Comparison of ENCODE assay signal across 8 cellular contexts in the genomic region with DNA sequence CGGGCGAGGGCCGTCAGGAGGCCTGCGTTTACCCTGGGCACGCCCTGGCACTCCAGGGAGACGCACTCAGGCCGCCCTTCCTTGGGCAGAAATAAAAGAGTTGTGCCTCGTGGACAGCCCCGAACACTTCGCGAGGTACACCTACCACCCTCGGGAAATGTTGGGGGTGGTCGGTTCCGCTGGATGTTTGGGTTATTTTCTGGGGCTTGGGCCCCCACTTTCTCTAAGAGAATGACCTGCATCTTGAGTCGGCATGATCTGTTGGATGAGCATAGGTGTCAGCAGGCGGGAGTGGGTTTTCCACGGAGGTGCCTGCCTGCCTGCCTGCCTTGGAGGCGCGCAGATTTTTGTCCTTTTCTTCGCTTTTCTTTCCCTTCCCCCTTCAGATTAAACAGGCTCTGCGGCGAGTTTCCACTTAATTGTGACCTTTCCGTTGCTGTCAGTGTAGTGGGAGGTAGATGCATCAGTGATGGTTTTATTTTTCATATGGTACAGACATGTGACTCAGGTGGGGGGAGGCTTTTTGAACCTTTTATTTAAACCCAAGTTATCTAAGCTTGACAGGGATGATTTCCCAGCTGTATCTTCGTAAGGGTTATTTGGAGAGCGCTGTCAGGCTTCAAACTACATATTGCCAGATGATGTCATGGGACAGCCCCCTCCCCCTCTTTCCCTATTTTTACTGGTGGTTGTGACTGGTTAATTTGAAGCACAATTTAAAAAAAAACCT. TPM values are rescaled to one million over a fixed set of nuclear protein-coding genes. Genes with fewer than 3 reads are reported as not detected.
DNase-seq lines count a peak whose midpoint lies in the region; ATAC-seq and TF ChIP-seq lines count a peak whose summit lies in the region.

No MANE protein-coding gene starts in this region.

- H3K27ac ChIP-seq in fibroblast of lung (ENCODE audit: insufficient read depth, low read length) (peak overlapping the region; percentile 87), neural progenitor cell (no peak overlapping the region)

- DNase-seq in GM06990 (ENCODE audit: extremely low read depth, insufficient read length) (no peak), LNCaP clone FGC (ENCODE audit: low read depth) (no peak), fibroblast of lung (ENCODE audit: low read depth in 2 of 2) (peak; percentile 68 to 71), neural progenitor cell (ENCODE audit: low spot score) (peak; percentile 17), NCI-H1930 (lab: John Stamatoyannopoulos, UW) (no peak)
- peak; percentile 50 for DNase-seq in activated CD8-positive, alpha-beta memory T cell treated with anti-CD3 and anti-CD28 coated beads, Interleukin-2, amount 10 ng/mL, durations not matched to agents 7 days and 5 days

- TF ChIP-seq CTCF in GM06990 (IDR thresholded peaks at IDR 0.05; ENCODE audit: insufficient read depth, low read length, poor library complexity, severe bottlenecking) (no peak), LNCaP clone FGC (IDR thresholded peaks at IDR 0.05; ENCODE audit: control insufficient read depth, extremely low read depth, insufficient read depth) (no peak), fibroblast of lung (conservative IDR thresholded peaks at IDR 0.05 in 1 of 2, IDR thresholded peaks at IDR 0.05 in 1 of 2; ENCODE audit: low read depth in 1 of 2, low read length in 2 of 2) (no peak), neural progenitor cell (IDR thresholded peaks at IDR 0.05) (no peak)

- H3K9ac ChIP-seq in fibroblast of lung (ENCODE audit: insufficient read depth, low read length) (peak overlapping the region; percentile 99), neural progenitor cell (peak overlapping the region; percentile 67)

- H3K9me3 ChIP-seq in fibroblast of lung (ENCODE audit: control insufficient read depth, insufficient read depth, low read depth, low read length) = no peaks in the 10 kb centered on the region
- H3K9me3 ChIP-seq in neural progenitor cell (ENCODE audit: low read depth) = no peaks in the 10 kb centered on the region

- no peak for ATAC-seq in activated CD8-positive, alpha-beta memory T cell treated with anti-CD3 and anti-CD28 coated beads, Interleukin-2, amount 10 ng/mL, durations not matched to agents 7 days and 5 days
- ATAC-seq in GM21367 (IDR thresholded peaks at IDR 0.05; ENCODE audit: unreplicated experiment) = no peak
- ATAC-seq in GM18520 (IDR thresholded peaks at IDR 0.05; ENCODE audit: unreplicated experiment) = no peak

- H3K27me3 ChIP-seq in GM06990 (replicated peaks; ENCODE audit: control insufficient read depth, insufficient read depth, low read length) = no peaks in the 10 kb centered on the region; the same call in 1 of the 2 replicates
- H3K27me3 ChIP-seq in fibroblast of lung (ENCODE audit: control insufficient read depth, insufficient read depth, low read length) = no peaks in the 10 kb centered on the region
- no peaks in the 10 kb centered on the region for H3K27me3 ChIP-seq in neural progenitor cell

- H3K4me1 Mint-ChIP-seq in activated CD8-positive, alpha-beta memory T cell treated with anti-CD3 and anti-CD28 coated beads, Interleukin-2, amount 10 ng/mL, durations not matched to agents 7 days and 5 days = peaks cover 19% of the 10 kb centered on the region
- peaks cover 37% of the 10 kb centered on the region for H3K4me1 Mint-ChIP-seq in neural progenitor cell

- peaks cover 47% of the 10 kb centered on the region for H3F3A ChIP-seq in neural progenitor cell (ENCODE audit: low read depth)

- CTCF ChIA-PET in activated CD8-positive, alpha-beta memory T cell treated with anti-CD3 and anti-CD28 coated beads, Interleukin-2, amount 10 ng/mL, durations not matched to agents 7 days and 5 days (lab: Charles Lee) = interaction anchor here (1.9 kb wide), 1 partner anchor 113 kb away, joined by 5 read pairs; no protein-coding TSS in a partner anchor

- H3K9me3 Mint-ChIP-seq in activated CD8-positive, alpha-beta memory T cell treated with anti-CD3 and anti-CD28 coated beads, Interleukin-2, amount 10 ng/mL, durations not matched to agents 7 days and 5 days (ENCODE audit: low read depth) = no peaks in the 10 kb centered on the region
- peaks cover 2% of the 10 kb centered on the region for H3K9me3 Mint-ChIP-seq in neural progenitor cell

- no peaks in the 10 kb centered on the region for H3K36me3 ChIP-seq in GM06990 (ENCODE audit: control insufficient read depth, insufficient read depth, low read length)
- H3K36me3 ChIP-seq in fibroblast of lung (ENCODE audit: control insufficient read depth, insufficient read depth, low read length) = no peaks in the 10 kb centered on the region
- no peaks in the 10 kb centered on the region for H3K36me3 ChIP-seq in neural progenitor cell

- H4K20me1 ChIP-seq in fibroblast of lung (ENCODE audit: control insufficient read depth, extremely low read depth, insufficient read depth, low read length) (no peaks in the 10 kb centered on the region), neural progenitor cell (ENCODE audit: low read depth) (peaks cover 26% of the 10 kb centered on the region)

- H3K79me2 ChIP-seq in fibroblast of lung (ENCODE audit: control insufficient read depth, insufficient read depth, low read length) = peaks cover 19% of the 10 kb centered on the region
- H3K79me2 ChIP-seq in neural progenitor cell (ENCODE audit: low read depth) = peaks cover 63% of the 10 kb centered on the region

- H3K27ac Mint-ChIP-seq in activated CD8-positive, alpha-beta memory T cell treated with anti-CD3 and anti-CD28 coated beads, Interleukin-2, amount 10 ng/mL, durations not matched to agents 7 days and 5 days = peak overlapping the region; percentile 82
- peak overlapping the region; percentile 94 for H3K27ac Mint-ChIP-seq in neural progenitor cell

- H3K4me1 ChIP-seq in fibroblast of lung (ENCODE audit: control insufficient read depth, extremely low read depth, insufficient read depth, low read length) = peaks cover 6% of the 10 kb centered on the region
- H3K4me1 ChIP-seq in neural progenitor cell = peaks cover 57% of the 10 kb centered on the region

- H3K4me3 Mint-ChIP-seq in activated CD8-positive, alpha-beta memory T cell treated with anti-CD3 and anti-CD28 coated beads, Interleukin-2, amount 10 ng/mL, durations not matched to agents 7 days and 5 days = peak overlapping the region; percentile 79
- peak overlapping the region; percentile 92 for H3K4me3 Mint-ChIP-seq in neural progenitor cell

- H2AFZ ChIP-seq in fibroblast of lung (ENCODE audit: low read length) (peak overlapping the region; percentile 91), neural progenitor cell (replicated peaks) (peak overlapping the region; percentile 40)

- H3K4me2 ChIP-seq in fibroblast of lung (ENCODE audit: extremely low read depth, insufficient read depth, low read length) (peak overlapping the region; percentile 86), neural progenitor cell (peak overlapping the region; percentile 95)

- peaks cover 15% of the 10 kb centered on the region for H3K27me3 Mint-ChIP-seq in activated CD8-positive, alpha-beta memory T cell treated with anti-CD3 and anti-CD28 coated beads, Interleukin-2, amount 10 ng/mL, durations not matched to agents 7 days and 5 days
- peaks cover 2% of the 10 kb centered on the region for H3K27me3 Mint-ChIP-seq in neural progenitor cell (ENCODE audit: insufficient read depth, low read depth)

- no peaks in the 10 kb centered on the region for H3K36me3 Mint-ChIP-seq in activated CD8-positive, alpha-beta memory T cell treated with anti-CD3 and anti-CD28 coated beads, Interleukin-2, amount 10 ng/mL, durations not matched to agents 7 days and 5 days
- no peaks in the 10 kb centered on the region for H3K36me3 Mint-ChIP-seq in neural progenitor cell

- peak overlapping the region; percentile 50 for H3K4me3 ChIP-seq in GM06990 (replicated peaks; ENCODE audit: low read depth, low read length)
- H3K4me3 ChIP-seq in LNCaP clone FGC (ENCODE audit: low read depth, low read length) = peak overlapping the region; percentile 72
- peak overlapping the region; percentile 83 to 93 (median 88) for H3K4me3 ChIP-seq in fibroblast of lung (replicated peaks in 1 of 4; ENCODE audit: control extremely low read depth in 1 of 4, insufficient read depth in 1 of 4, low read depth in 3 of 4, low read length in 4 of 4)
- peak overlapping the region; percentile 62 for H3K4me3 ChIP-seq in neural progenitor cell

RNA-seq across cellular contexts. Expression of gene HECTD2, which starts 0.7 kb away (rescaled TPM):
- 1 to 10 TPM; 3.8 to 6.8 TPM for total RNA-seq in activated CD8-positive, alpha-beta memory T cell treated with anti-CD3 and anti-CD28 coated beads, Interleukin-2, amount 10 ng/mL, durations not matched to agents 7 days and 5 days
- 7.2 and 8.3 TPM in 2 replicates for total RNA-seq in fibroblast of lung
- 5.2 and 7.6 TPM in 2 replicates for polyA plus RNA-seq in fibroblast of lung
- polyA plus RNA-seq in fibroblast of lung (2012) = 2.2 and 3.4 TPM in 2 replicates
- 0.07 TPM in 1 of 2 replicates, not detected in the other for polyA minus RNA-seq in fibroblast of lung (ENCODE audit: low replicate concordance)
- total RNA-seq in neural progenitor cell (ENCODE audit: low replicate concordance) = 49.2 and 51.5 TPM in 2 replicates

Comparison
In these comparisons a context has a peak if more than half of its experiments do, and no peak if none do; other contexts are left out.
1. DNase-seq: peak in activated CD8-positive, alpha-beta memory T cell treated with anti-CD3 and anti-CD28 coated beads, Interleukin-2, amount 10 ng/mL, durations not matched to agents 7 days and 5 days (single experiment), fibroblast of lung (2 of 2) and neural progenitor cell (single experiment); none in GM06990 (single experiment), LNCaP clone FGC (single experiment) and NCI-H1930 (0 of 2).
2. Peak in every context shown above with its lines, with median percentiles within 50 percentile points of each other: H3K4me3 ChIP-seq.